ENCODE assay signal across 26 cellular contexts in the genomic region with DNA sequence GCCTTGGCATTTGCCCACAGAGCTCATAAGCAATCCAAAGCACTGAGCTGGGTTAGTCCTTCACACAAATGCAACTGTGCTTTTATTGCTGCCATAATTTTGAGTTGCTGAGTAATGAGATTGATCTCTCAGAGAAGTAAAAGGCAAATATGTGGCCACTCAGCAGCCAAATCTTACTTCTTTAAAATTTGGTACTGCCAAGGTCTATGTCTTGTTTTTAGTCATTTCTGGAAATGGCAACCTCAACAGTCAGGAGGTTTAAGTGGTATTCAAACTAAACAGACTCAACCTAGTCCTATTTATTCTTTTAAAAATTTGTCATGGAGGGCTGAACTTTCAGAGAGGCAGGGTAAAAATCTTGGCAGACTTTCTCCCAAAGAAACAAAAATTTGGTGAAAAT.
"Had no signal": no experiment of that assay in that cellular context is flagged by ENCODE, and none has a peak within 500 bp of the region (broad histone marks: within the 10 kb centered on the region; RNA-seq: fewer than 3 reads in every experiment).

No MANE protein-coding gene starts in this region.

- H3K4me3 ChIP-seq: stomach, suprapubic skin, testis, thoracic aorta, thyroid gland, tibial artery, tibial nerve, transverse colon, upper lobe of left lung, upper lobe of right lung, uterus, vagina had no signal

- ATAC-seq: stimulated activated effector memory CD8-positive, alpha-beta T cell treated with anti-CD3 and anti-CD28 coated beads, Interleukin-12 subunit alpha, Interleukin-12 subunit beta, amount 100 ng/mL, for 72 hours; stimulated activated memory B cell treated with anti-CD40 and anti-IgM and Interleukin-4, amounts not matched to agents 10 μg/mL and 1 μg/mL and 100 μg/mL, for 72 hours; stimulated activated naive B cell treated with anti-CD40 and anti-IgM and Interleukin-4, amounts not matched to agents 10 μg/mL and 1 μg/mL and 100 μg/mL, for 72 hours; stimulated activated naive CD8-positive, alpha-beta T cell treated with anti-CD3 and anti-CD28 coated beads, Interleukin-15, amount 100 ng/mL, for 72 hours; stimulated activated naive CD8-positive, alpha-beta T cell treated with anti-CD3 and anti-CD28 coated beads, Interleukin-15, Interleukin-2, amounts not matched to agents 100 U/mL and 50 U/mL, for 24 hours; upper lobe of right lung had no signal

- H3K27ac ChIP-seq: stomach, suprapubic skin, testis, thoracic aorta, thyroid gland, tibial artery, tibial nerve, transverse colon, upper lobe of left lung, upper lobe of right lung, uterus, vagina had no signal

- H3K9me3 ChIP-seq: testis, thoracic aorta, thyroid gland, tibial artery, transverse colon, upper lobe of left lung, upper lobe of right lung, uterus, vagina had no signal

- DNase-seq: stimulated activated CD4-positive, alpha-beta T cell treated with anti-CD3 and anti-CD28 coated beads, Interleukin-4, amount 100 ng/mL, for 1 hour; stimulated activated CD4-positive, alpha-beta T cell treated with anti-CD3 and anti-CD28 coated beads, Interleukin-4, amount 100 ng/mL, for 24 hours; stimulated activated CD4-positive, alpha-beta T cell treated with anti-CD3 and anti-CD28 coated beads, Interleukin-4, amount 100 ng/mL, for 4 hours; stimulated activated CD8-positive, alpha-beta memory T cell treated with anti-CD3 and anti-CD28 coated beads, Interleukin-4, amount 100 ng/mL, for 48 hours; stimulated activated naive B cell treated with anti-CD40 and anti-IgM and Interleukin-4, amounts not matched to agents 10 μg/mL and 1 μg/mL and 100 μg/mL, for 72 hours; stimulated activated naive CD4-positive, alpha-beta T cell; stimulated activated naive CD4-positive, alpha-beta T cell treated with Interleukin-2 at 50 U/mL for 16 hours; stimulated activated naive CD8-positive, alpha-beta T cell treated with anti-CD3 and anti-CD28 coated beads, Interleukin-15, amount 100 ng/mL, for 72 hours; stimulated activated naive CD8-positive, alpha-beta T cell treated with anti-CD3 and anti-CD28 coated beads, Interleukin-15, Interleukin-2, amounts not matched to agents 100 U/mL and 50 U/mL, for 24 hours; stomach; substantia nigra; testis; thyroid gland; tibial artery; transverse colon; trophoblast cell; upper lobe of left lung; upper lobe of right lung; uterus had no signal

- H3K36me3 ChIP-seq: stomach, suprapubic skin, thoracic aorta, thyroid gland, tibial artery, tibial nerve, transverse colon, upper lobe of left lung, upper lobe of right lung, uterus, vagina had no signal

- H3K27me3 ChIP-seq: testis, thyroid gland, tibial nerve, transverse colon, upper lobe of left lung, vagina had no signal

- FAIRE-seq: urothelium cell line had no signal

- H3K4me1 ChIP-seq: stomach, suprapubic skin, testis, thyroid gland, tibial artery, tibial nerve, transverse colon, upper lobe of left lung, upper lobe of right lung, uterus, vagina had no signal
